2 cellular contexts compared by ENCODE assay signal in genomic region chr1:34342334-34342733, GRCh38.
TF ChIP-seq lines count a peak whose summit lies in the region.

No MANE protein-coding gene starts in this region.

TF ChIP-seq in HCT116, 20 proteins besides CTCF, POLR2A, EP300 and RAD21:
- TF ChIP-seq REST (IDR thresholded peaks at IDR 0.05; ENCODE audit: low read depth) (no peak), FOSL1 (IDR thresholded peaks at IDR 0.05; ENCODE audit: low read depth) (no peak), ELF1 (IDR thresholded peaks at IDR 0.05; ENCODE audit: borderline replicate concordance, low read depth) (no peak), SRF (IDR thresholded peaks at IDR 0.05; ENCODE audit: low read depth) (no peak), YY1 (IDR thresholded peaks at IDR 0.05; ENCODE audit: extremely low read depth, insufficient replicate concordance, low read depth, low read length) (no peak), CBX3 (IDR thresholded peaks at IDR 0.05; ENCODE audit: low read depth) (no peak), SIN3A (IDR thresholded peaks at IDR 0.05; ENCODE audit: low read depth) (no peak), JUND (IDR thresholded peaks at IDR 0.05) (no peak), ZNF274 (IDR thresholded peaks at IDR 0.05; ENCODE audit: low read depth, low read length) (no peak), TCF7L2 (IDR thresholded peaks at IDR 0.05; ENCODE audit: borderline replicate concordance, extremely low read depth, insufficient read depth, insufficient read length) (no peak), SP1 (IDR thresholded peaks at IDR 0.05; ENCODE audit: low read depth) (no peak), ZFX (IDR thresholded peaks at IDR 0.05) (no peak), CEBPB (IDR thresholded peaks at IDR 0.05; ENCODE audit: low read depth) (no peak), EGR1 (IDR thresholded peaks at IDR 0.05; ENCODE audit: low read depth) (no peak), ZBTB33 (IDR thresholded peaks at IDR 0.05; ENCODE audit: extremely low read depth, insufficient replicate concordance, low read length) (no peak), EZH2 (IDR thresholded peaks at IDR 0.05) (no peak), EZH2phosphoT487 (IDR thresholded peaks at IDR 0.05; ENCODE audit: borderline replicate concordance) (no peak)
- TF ChIP-seq, protein P1, sequence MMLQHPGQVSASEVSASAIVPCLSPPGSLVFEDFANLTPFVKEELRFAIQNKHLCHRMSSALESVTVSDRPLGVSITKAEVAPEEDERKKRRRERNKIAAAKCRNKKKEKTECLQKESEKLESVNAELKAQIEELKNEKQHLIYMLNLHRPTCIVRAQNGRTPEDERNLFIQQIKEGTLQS (IDR thresholded peaks at IDR 0.05), result no peak
- TF ChIP-seq, protein P2, sequence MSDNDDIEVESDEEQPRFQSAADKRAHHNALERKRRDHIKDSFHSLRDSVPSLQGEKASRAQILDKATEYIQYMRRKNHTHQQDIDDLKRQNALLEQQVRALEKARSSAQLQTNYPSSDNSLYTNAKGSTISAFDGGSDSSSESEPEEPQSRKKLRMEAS (IDR thresholded peaks at IDR 0.05), result no peak

TF ChIP-seq in K562, 482 proteins besides CTCF, POLR2A, EP300 and RAD21:
- no peak for TF ChIP-seq KDM5B (IDR thresholded peaks at IDR 0.05; ENCODE audit: insufficient replicate concordance, low read depth, low read length)
